ENCODE assay signal across 11 cellular contexts in genomic region chr9:16367605-16368424, GRCh38.
DNase-seq lines count a peak whose midpoint lies in the region; ATAC-seq and TF ChIP-seq lines count a peak whose summit lies in the region.
"Had no signal": no experiment of that assay in that cellular context is flagged by ENCODE, and none has a peak within 500 bp of the region (broad histone marks: within the 10 kb centered on the region; RNA-seq: fewer than 3 reads in every experiment).

No MANE protein-coding gene starts in this region.

- no peaks in the 10 kb centered on the region for H3K4me1 ChIP-seq in adipocyte (ENCODE audit: control insufficient read depth, insufficient read depth, low read length)
- H3K4me1 ChIP-seq: testis had no signal

- intact Hi-C loops in CD4-positive, alpha-beta T cell (cut with DNase I, micrococcal nuclease), result no loop called here

- H3K27me3 ChIP-seq in adipocyte (replicated peaks; ENCODE audit: control insufficient read depth, insufficient read depth, low read length), result no peaks in the 10 kb centered on the region
- H3K27me3 ChIP-seq in CD4-positive, alpha-beta T cell (ENCODE audit: control insufficient read depth, insufficient read depth, low read length), result no peaks in the 10 kb centered on the region
- H3K27me3 ChIP-seq: testis had no signal

- CTCF ChIA-PET in CD4-positive, alpha-beta T cell (lab: Charles Lee), result interaction anchor here (0.7 kb wide), 1 partner anchor 723 kb away, joined by 3 read pairs; no protein-coding TSS in a partner anchor

- no peaks in the 10 kb centered on the region for H3K4me1 Mint-ChIP-seq in CD4-positive, alpha-beta T cell (ENCODE audit: low read depth)
- H3K4me1 Mint-ChIP-seq: immature natural killer cell had no signal

- H3K27ac Mint-ChIP-seq in CD4-positive, alpha-beta T cell, result no peak overlapping the region
- H3K27ac Mint-ChIP-seq: immature natural killer cell had no signal

- H3K4me3 Mint-ChIP-seq in CD4-positive, alpha-beta T cell, result no peak overlapping the region
- H3K4me3 Mint-ChIP-seq: immature natural killer cell had no signal

- TF ChIP-seq CTCF in AG09309 (IDR thresholded peaks at IDR 0.05; ENCODE audit: control insufficient read depth, insufficient read depth, low read depth, low read length, missing control alignments), result no peak
- no peak for TF ChIP-seq CTCF in CD4-positive, alpha-beta T cell (IDR thresholded peaks at IDR 0.05)

- DNase-seq in AG09309 (ENCODE audit: low read depth) (peak; percentile 51), HPDE6-E6E7 (ENCODE audit: extremely low spot score) (peak; percentile 76), adipocyte (ENCODE audit: low read depth) (peak; percentile 70), hepatic stellate cell (ENCODE audit: low spot score) (peak; percentile 13)
- DNase-seq in stimulated activated CD4-positive, alpha-beta T cell treated with anti-CD3 and anti-CD28 coated beads, Interleukin-1b, Interleukin-23, amount 100 ng/mL, for 48 hours, result no peak
- DNase-seq in CD4-positive, alpha-beta T cell, result no peak
- DNase-seq: AML-193, immature natural killer cell, testis had no signal

- POLR2A ChIA-PET in CD4-positive, alpha-beta T cell (lab: Charles Lee), result no interaction called here

- no peaks in the 10 kb centered on the region for H3K9me3 ChIP-seq in adipocyte (ENCODE audit: control insufficient read depth, low read length)
- H3K9me3 ChIP-seq in CD4-positive, alpha-beta T cell (ENCODE audit: control insufficient read depth, low read length), result no peaks in the 10 kb centered on the region
- H3K9me3 ChIP-seq: testis had no signal

- H3K36me3 Mint-ChIP-seq in CD4-positive, alpha-beta T cell (ENCODE audit: low read depth), result no peaks in the 10 kb centered on the region
- H3K36me3 Mint-ChIP-seq: immature natural killer cell had no signal

- H3K36me3 ChIP-seq in adipocyte (ENCODE audit: control insufficient read depth, insufficient read depth, low read length, severe bottlenecking), result no peaks in the 10 kb centered on the region

- ATAC-seq in GM19351 (IDR thresholded peaks at IDR 0.05; ENCODE audit: unreplicated experiment), result no peak
- no peak for ATAC-seq in CD4-positive, alpha-beta T cell (ENCODE audit: poor library complexity)
- ATAC-seq in HG03196 (IDR thresholded peaks at IDR 0.05; ENCODE audit: unreplicated experiment), result no peak

- H3K4me3 ChIP-seq in AG09309 (ENCODE audit: control insufficient read depth, low read depth, low read length), result no peak overlapping the region
- no peak overlapping the region for H3K4me3 ChIP-seq in adipocyte (ENCODE audit: low read length)
- H3K4me3 ChIP-seq: testis had no signal

- no peaks in the 10 kb centered on the region for H3K27me3 Mint-ChIP-seq in CD4-positive, alpha-beta T cell

- no peak overlapping the region for H3K27ac ChIP-seq in CD4-positive, alpha-beta T cell (ENCODE audit: low read depth, low read length)
- H3K27ac ChIP-seq: testis had no signal

- no peak overlapping the region for H3K9ac ChIP-seq in adipocyte (ENCODE audit: low read length)

- H3K9me3 Mint-ChIP-seq in CD4-positive, alpha-beta T cell, result peaks cover 2% of the 10 kb centered on the region

Comparison
In these comparisons a context has a peak if more than half of its experiments do, and no peak if none do; other contexts are left out.
1. DNase-seq: peak in AG09309 (single experiment), HPDE6-E6E7 (single experiment), adipocyte (single experiment) and hepatic stellate cell (single experiment); none in stimulated activated CD4-positive, alpha-beta T cell treated with anti-CD3 and anti-CD28 coated beads, Interleukin-1b, Interleukin-23, amount 100 ng/mL, for 48 hours (single experiment) and CD4-positive, alpha-beta T cell (0 of 10).